In genomic region chr11:45871638-45872037, GRCh38 we compare ENCODE assay signal across 25 cellular contexts. TPM values are rescaled to one million over a fixed set of nuclear protein-coding genes. Genes with fewer than 3 reads are reported as not detected.
DNase-seq lines count a peak whose midpoint lies in the region; ATAC-seq and TF ChIP-seq lines count a peak whose summit lies in the region.
"Had no signal": no experiment of that assay in that cellular context is flagged by ENCODE, and none has a peak within 500 bp of the region (broad histone marks: within the 10 kb centered on the region; RNA-seq: fewer than 3 reads in every experiment).

No MANE protein-coding gene starts in this region.

- H3K36me3 Mint-ChIP-seq in MCF 10A (ENCODE audit: insufficient read depth, unreplicated experiment) = peaks cover 49% of the 10 kb centered on the region
- H3K36me3 Mint-ChIP-seq in chondrocyte (ENCODE audit: low read depth) = peaks cover 25% of the 10 kb centered on the region
- H3K36me3 Mint-ChIP-seq in nephron progenitor cell (ENCODE audit: low read depth) = peaks cover 30% of the 10 kb centered on the region

- H3K9me3 Mint-ChIP-seq in MCF 10A (ENCODE audit: unreplicated experiment) = no peaks in the 10 kb centered on the region
- H3K9me3 Mint-ChIP-seq in chondrocyte (ENCODE audit: low read depth) = no peaks in the 10 kb centered on the region
- H3K9me3 Mint-ChIP-seq in nephron progenitor cell = no peaks in the 10 kb centered on the region
- H3K9me3 Mint-ChIP-seq: CD4-positive, CD25-positive, alpha-beta regulatory T cell had no signal

- H4K20me1 ChIP-seq in mammary epithelial cell (ENCODE audit: insufficient read depth, low read length) = no peaks in the 10 kb centered on the region

- H3K27ac Mint-ChIP-seq in MCF 10A (ENCODE audit: low read depth, unreplicated experiment) = peak overlapping the region; percentile 52
- no peak overlapping the region for H3K27ac Mint-ChIP-seq in chondrocyte (ENCODE audit: unreplicated experiment)
- H3K27ac Mint-ChIP-seq in nephron progenitor cell = peak overlapping the region; percentile 23
- H3K27ac Mint-ChIP-seq: CD4-positive, CD25-positive, alpha-beta regulatory T cell had no signal

- no peaks in the 10 kb centered on the region for H3K79me2 ChIP-seq in mammary epithelial cell (ENCODE audit: insufficient read depth, low read length)

- DNase-seq in MCF 10A (ENCODE audit: unreplicated experiment) = no peak
- DNase-seq in mammary epithelial cell = no peak
- peak; percentile 66 for DNase-seq in chondrocyte (ENCODE audit: low spot score)
- no peak for DNase-seq in nephron progenitor cell
- no peak for DNase-seq in middle frontal gyrus (ENCODE audit: extremely low spot score, low spot score)
- no peak for DNase-seq in foreskin melanocyte
- no peak for DNase-seq in psoas muscle
- DNase-seq: ACHN; BE2C; CD4-positive, CD25-positive, alpha-beta regulatory T cell; DMS153; DND-41; HCEC 1CT; IMR-90; KG1; NCI-H1048; NCI-H1417 treated with DMSO at 0.1 percent for 48 hours; NCI-H1930; NCI-H2107; NCI-H446; NCI-H524 treated with DMSO at 0.1 percent for 48 hours; NCI-H774; PC-3 had no signal

- H3K4me3 Mint-ChIP-seq in MCF 10A (ENCODE audit: unreplicated experiment) (no peak overlapping the region), chondrocyte (ENCODE audit: unreplicated experiment) (no peak overlapping the region), nephron progenitor cell (no peak overlapping the region)
- H3K4me3 Mint-ChIP-seq: CD4-positive, CD25-positive, alpha-beta regulatory T cell had no signal

- in situ Hi-C loops in mammary epithelial cell (cut with MboI; ENCODE audit: low sequenced_read_pairs in 2 of 2) = no loop called here

- dilution Hi-C loops in mammary epithelial cell (cut with HindIII; ENCODE audit: low sequenced_read_pairs) = loop anchor here (5.0 kb wide), 1 partner anchor 56 kb away; no protein-coding TSS in a partner anchor

- no peaks in the 10 kb centered on the region for H3K9me3 ChIP-seq in mammary epithelial cell (replicated peaks; ENCODE audit: insufficient read depth, low read length)
- H3K9me3 ChIP-seq in psoas muscle = no peaks in the 10 kb centered on the region
- H3K9me3 ChIP-seq: BE2C had no signal

- H3K9ac ChIP-seq in mammary epithelial cell (ENCODE audit: insufficient read depth, low read length) = no peak overlapping the region

- POLR2A ChIA-PET in MCF 10A (lab: Yijun Ruan, JAX) = interaction anchor here (0.6 to 3.2 kb wide), 3 partner anchors 12 to 249 kb away, joined by 3 to 16 read pairs (median 3); no protein-coding TSS in a partner anchor

- no peak for ATAC-seq in psoas muscle
- ATAC-seq: PC-3 had no signal

- H3K27ac ChIP-seq in mammary epithelial cell (ENCODE audit: insufficient read depth, low read depth, low read length) = no peak overlapping the region
- H3K27ac ChIP-seq in psoas muscle = no peak overlapping the region
- H3K27ac ChIP-seq: 22Rv1 had no signal

- H3K4me2 ChIP-seq in mammary epithelial cell (ENCODE audit: insufficient read depth, low read depth, low read length) = no peak overlapping the region

- TF ChIP-seq CTCF in MCF 10A (IDR thresholded peaks at IDR 0.05; ENCODE audit: unreplicated experiment) = no peak
- no peak for TF ChIP-seq CTCF in mammary epithelial cell (conservative IDR thresholded peaks at IDR 0.05 in 1 of 2, IDR thresholded peaks at IDR 0.05 in 1 of 2; ENCODE audit: extremely low read depth in 1 of 2, insufficient read depth in 1 of 2, low read depth in 1 of 2, low read length in 2 of 2)
- TF ChIP-seq CTCF in chondrocyte (IDR thresholded peaks at IDR 0.05) = no peak
- no peak for TF ChIP-seq CTCF in nephron progenitor cell (IDR thresholded peaks at IDR 0.05)
- TF ChIP-seq CTCF in psoas muscle (IDR thresholded peaks at IDR 0.05) = no peak

- no peak overlapping the region for H2AFZ ChIP-seq in mammary epithelial cell (ENCODE audit: low read depth, low read length)

- BruUV-seq in MCF 10A (replicated peaks; lab: Mats Ljungman, UMichigan) = no TSS peak
- BruUV-seq in mammary epithelial cell (replicated peaks; lab: Mats Ljungman, UMichigan) = no TSS peak

- H3K27me3 Mint-ChIP-seq in MCF 10A (ENCODE audit: insufficient read depth, unreplicated experiment) = no peaks in the 10 kb centered on the region
- no peaks in the 10 kb centered on the region for H3K27me3 Mint-ChIP-seq in chondrocyte (ENCODE audit: low read depth)
- H3K27me3 Mint-ChIP-seq in nephron progenitor cell (ENCODE audit: low read depth, poor library complexity) = no peaks in the 10 kb centered on the region
- H3K27me3 Mint-ChIP-seq: CD4-positive, CD25-positive, alpha-beta regulatory T cell had no signal

- no peaks in the 10 kb centered on the region for H3K27me3 ChIP-seq in mammary epithelial cell (ENCODE audit: insufficient read depth, low read length)
- H3K27me3 ChIP-seq in psoas muscle (ENCODE audit: insufficient read depth in 3 of 3, low read length in 2 of 3) = no peaks in the 10 kb centered on the region
- H3K27me3 ChIP-seq: BE2C had no signal

- H3K4me1 Mint-ChIP-seq in MCF 10A (ENCODE audit: insufficient read depth, unreplicated experiment) (no peaks in the 10 kb centered on the region), chondrocyte (ENCODE audit: low read depth) (peaks cover 7% of the 10 kb centered on the region), nephron progenitor cell (no peaks in the 10 kb centered on the region)
- H3K4me1 Mint-ChIP-seq: CD4-positive, CD25-positive, alpha-beta regulatory T cell had no signal

- H3K4me3 ChIP-seq in mammary epithelial cell (replicated peaks in 1 of 3; ENCODE audit: insufficient read depth in 1 of 3, low read depth in 2 of 3, low read length in 3 of 3) (no peak overlapping the region), psoas muscle (no peak overlapping the region)

- WGBS in mammary epithelial cell (ENCODE audit: low coverage, missing lambda C conversion rate) = 100% methylated on average over 2 of the region's 2 CpGs
- WGBS in psoas muscle, 3 donors = 84 to 95% (median 90%) methylated on average over 2 of the region's 2 CpGs

- CTCF ChIA-PET in MCF 10A (lab: Yijun Ruan, JAX) (interaction anchor here (0.9 to 2.3 kb wide), 6 partner anchors 9 to 135 kb away, joined by 3 to 11 read pairs (median 6); no protein-coding TSS in a partner anchor), mammary epithelial cell (lab: Charles Lee; ENCODE audit: low non-redundant PET) (no interaction called here)

- H3K4me1 ChIP-seq in mammary epithelial cell (ENCODE audit: insufficient read depth, low read length) (peaks cover 6% of the 10 kb centered on the region), psoas muscle (no peaks in the 10 kb centered on the region)

- intact Hi-C loops in MCF 10A (cut with micrococcal nuclease) (loop anchor here (1.0 kb wide), 1 partner anchor 135 kb away; no protein-coding TSS in a partner anchor), mammary epithelial cell (cut with micrococcal nuclease) (loop anchor here (1.0 kb wide), 2 partner anchors 94 to 135 kb away; no protein-coding TSS in a partner anchor), psoas muscle (cut with DNase I) (loop anchor here (5.0 to 10.0 kb wide), 3 partner anchors 46 to 233 kb away; partner anchors contain the start of gene PEX16 (in 1 of the 2))

- H3K36me3 ChIP-seq in mammary epithelial cell (ENCODE audit: insufficient read depth, low read length) (no peaks in the 10 kb centered on the region), psoas muscle (ENCODE audit: insufficient read depth in 1 of 2, low read depth in 1 of 2) (peaks cover 10 to 100% of the 10 kb centered on the region in 2 donors)

RNA-seq across cellular contexts. Expression of gene MAPK8IP1, which starts 13.8 kb away (rescaled TPM):
- 1.8 and 2.2 TPM in 2 replicates for total RNA-seq in MCF 10A (2022)
- total RNA-seq in mammary epithelial cell = 10 to 100 TPM in 1 of 2 donors, 1 to 10 TPM in 1; 6.7 to 11.0 TPM
- polyA plus RNA-seq in mammary epithelial cell = 3.2 TPM
- polyA minus RNA-seq in mammary epithelial cell = 6.0 TPM
- 6.7 to 10.8 TPM (median 9.6 TPM) in 3 replicates for total RNA-seq in chondrocyte
- 1 to 10 TPM; 1.3 to 2.6 (median 2.0) TPM for total RNA-seq in psoas muscle
- under 1 TPM; 0.53 to 1.00 (median 0.82) TPM for polyA plus RNA-seq in psoas muscle

RNA-seq across cellular contexts. Expression of gene CRY2, which starts 24.4 kb away (rescaled TPM):
- total RNA-seq in MCF 10A (2022) (8.1 and 8.6 TPM in 2 replicates), mammary epithelial cell (10 to 100 TPM; 13.2 to 14.0 TPM), chondrocyte (12.2 to 16.8 TPM (median 13.8 TPM) in 3 replicates), psoas muscle (10 to 100 TPM; 28.7 to 64.5 (median 45.5) TPM)
- polyA plus RNA-seq in mammary epithelial cell (5.2 TPM), psoas muscle (10 to 100 TPM; 15.4 to 30.7 (median 20.8) TPM)
- polyA minus RNA-seq in mammary epithelial cell = 19.6 TPM

RNA-seq across cellular contexts. Expression of gene FREY1, which starts 35.4 kb away (rescaled TPM):
- total RNA-seq in MCF 10A (2022) (1.0 and 1.3 TPM in 2 replicates), mammary epithelial cell (1 to 10 TPM; 2.1 to 2.7 TPM), chondrocyte (0.49 to 1.4 TPM (median 0.80 TPM) in 3 replicates), psoas muscle (under 1 TPM in 2 of 4 donors, not detected in 2; 0.37 to 0.56 TPM)
- polyA plus RNA-seq in mammary epithelial cell (0.24 TPM), psoas muscle (under 1 TPM in 1 of 3 donors, not detected in 2; 0.14 TPM)
- not detected for polyA minus RNA-seq in mammary epithelial cell
- total RNA-seq: IMR-90, Right ventricle myocardium superior had no signal
- polyA plus RNA-seq: CD4-positive, CD25-positive, alpha-beta regulatory T cell had no signal

RNA-seq across cellular contexts. Expression of gene PEX16, which starts 46.0 kb away (rescaled TPM):
- total RNA-seq in MCF 10A (2022) = 28.1 and 30.2 TPM in 2 replicates
- 10 to 100 TPM; 28.5 to 30.9 TPM for total RNA-seq in mammary epithelial cell
- polyA plus RNA-seq in mammary epithelial cell = 19.6 TPM
- 18.1 TPM for polyA minus RNA-seq in mammary epithelial cell
- 17.5 to 22.8 TPM (median 20.4 TPM) in 3 replicates for total RNA-seq in chondrocyte
- 10 to 100 TPM; 12.1 to 23.5 (median 14.2) TPM for total RNA-seq in psoas muscle
- 10 to 100 TPM; 19.7 to 23.5 (median 21.3) TPM for polyA plus RNA-seq in psoas muscle

RNA-seq across cellular contexts. Expression of gene LARGE2, which starts 50.8 kb away (rescaled TPM):
- total RNA-seq in MCF 10A (2022) (0.52 and 0.91 TPM in 2 replicates), mammary epithelial cell (10 to 100 TPM; 16.2 to 42.3 TPM), chondrocyte (not detected in 3 replicates), psoas muscle (not detected)
- polyA plus RNA-seq in mammary epithelial cell (16.4 TPM), psoas muscle (under 1 TPM in 1 of 3 donors, not detected in 2; 0.13 TPM)
- polyA minus RNA-seq in mammary epithelial cell = 16.9 TPM
- total RNA-seq: IMR-90, Right ventricle myocardium superior had no signal
